ENCODE assay signal across 1 cellular context in the genomic region with DNA sequence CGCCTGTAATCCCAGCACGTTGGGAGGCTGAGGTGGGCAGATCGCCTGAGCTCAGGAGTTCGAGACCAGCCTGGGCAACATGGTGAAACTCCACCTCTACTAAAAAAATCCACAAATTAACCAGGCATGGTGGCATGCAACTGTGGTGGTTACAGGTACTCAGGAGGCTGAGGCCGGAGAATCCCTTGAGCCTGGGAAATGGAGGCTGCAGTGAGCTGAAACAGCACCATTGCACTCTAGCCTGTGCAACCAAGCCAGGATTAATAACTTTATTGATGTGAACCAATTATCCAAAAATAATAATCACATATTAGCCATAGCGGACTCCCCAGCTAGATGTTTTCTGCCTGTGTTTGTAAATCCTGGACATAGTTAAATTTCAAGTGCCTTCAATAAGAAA.
TF ChIP-seq lines count a peak whose summit lies in the region.

No MANE protein-coding gene starts in this region.

TF ChIP-seq in IMR-90, 13 proteins besides CTCF, POLR2A, EP300 and RAD21:
- TF ChIP-seq CHD1 (IDR thresholded peaks at IDR 0.05; ENCODE audit: low read depth, low read length) = no peak
- TF ChIP-seq, protein P1, sequence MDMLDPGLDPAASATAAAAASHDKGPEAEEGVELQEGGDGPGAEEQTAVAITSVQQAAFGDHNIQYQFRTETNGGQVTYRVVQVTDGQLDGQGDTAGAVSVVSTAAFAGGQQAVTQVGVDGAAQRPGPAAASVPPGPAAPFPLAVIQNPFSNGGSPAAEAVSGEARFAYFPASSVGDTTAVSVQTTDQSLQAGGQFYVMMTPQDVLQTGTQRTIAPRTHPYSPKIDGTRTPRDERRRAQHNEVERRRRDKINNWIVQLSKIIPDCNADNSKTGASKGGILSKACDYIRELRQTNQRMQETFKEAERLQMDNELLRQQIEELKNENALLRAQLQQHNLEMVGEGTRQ (IDR thresholded peaks at IDR 0.05; ENCODE audit: low read depth, low read length) = no peak
- TF ChIP-seq SMC3 (IDR thresholded peaks at IDR 0.05; ENCODE audit: low read depth, low read length) = no peak
- TF ChIP-seq, protein P2, sequence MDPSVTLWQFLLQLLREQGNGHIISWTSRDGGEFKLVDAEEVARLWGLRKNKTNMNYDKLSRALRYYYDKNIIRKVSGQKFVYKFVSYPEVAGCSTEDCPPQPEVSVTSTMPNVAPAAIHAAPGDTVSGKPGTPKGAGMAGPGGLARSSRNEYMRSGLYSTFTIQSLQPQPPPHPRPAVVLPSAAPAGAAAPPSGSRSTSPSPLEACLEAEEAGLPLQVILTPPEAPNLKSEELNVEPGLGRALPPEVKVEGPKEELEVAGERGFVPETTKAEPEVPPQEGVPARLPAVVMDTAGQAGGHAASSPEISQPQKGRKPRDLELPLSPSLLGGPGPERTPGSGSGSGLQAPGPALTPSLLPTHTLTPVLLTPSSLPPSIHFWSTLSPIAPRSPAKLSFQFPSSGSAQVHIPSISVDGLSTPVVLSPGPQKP (IDR thresholded peaks at IDR 0.05; ENCODE audit: borderline replicate concordance, low read depth, low read length) = no peak
- no peak for TF ChIP-seq FOS (IDR thresholded peaks at IDR 0.05; ENCODE audit: low read depth, low read length)
- no peak for TF ChIP-seq NFE2L2 (IDR thresholded peaks at IDR 0.05; ENCODE audit: low read depth, low read length)
- TF ChIP-seq BHLHE40 (IDR thresholded peaks at IDR 0.05; ENCODE audit: low read depth, low read length) = no peak
- no peak for TF ChIP-seq MAFK (IDR thresholded peaks at IDR 0.05; ENCODE audit: low read depth, low read length)
- no peak for TF ChIP-seq RCOR1 (IDR thresholded peaks at IDR 0.05; ENCODE audit: insufficient replicate concordance, low read length)
- TF ChIP-seq MXI1 (IDR thresholded peaks at IDR 0.05; ENCODE audit: borderline replicate concordance, low read depth, low read length) = no peak
- no peak for TF ChIP-seq MAZ (IDR thresholded peaks at IDR 0.05; ENCODE audit: borderline replicate concordance, low read depth, low read length)
- TF ChIP-seq RFX5 (IDR thresholded peaks at IDR 0.05; ENCODE audit: low read depth, low read length) = no peak
- no peak for TF ChIP-seq CEBPB (IDR thresholded peaks at IDR 0.05; ENCODE audit: low read depth, low read length)
